Comparison of ENCODE assay signal across 10 cellular contexts in the genomic region with DNA sequence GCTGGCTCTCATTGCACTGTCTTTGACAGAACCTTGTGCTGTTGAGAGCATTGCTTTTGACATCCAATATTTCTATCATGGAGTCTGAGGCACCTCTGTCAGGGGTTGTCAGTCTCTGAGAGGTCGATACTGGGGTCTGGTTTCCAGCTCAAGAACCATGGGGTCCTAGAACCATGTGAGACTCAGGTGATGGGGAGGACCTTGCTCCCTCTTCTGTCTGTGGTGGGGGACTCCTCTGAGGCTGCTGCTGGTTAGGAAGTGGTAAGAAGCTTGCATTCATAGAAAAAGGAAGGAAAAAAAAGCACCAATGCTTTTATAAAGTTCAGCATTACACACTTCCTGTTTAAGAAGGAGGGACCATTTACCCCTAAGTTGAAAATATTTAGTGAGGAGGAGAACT.
DNase-seq lines count a peak whose midpoint lies in the region; ATAC-seq lines count a peak whose summit lies in the region.
"Had no signal": no experiment of that assay in that cellular context is flagged by ENCODE, and none has a peak within 500 bp of the region (broad histone marks: within the 10 kb centered on the region; RNA-seq: fewer than 3 reads in every experiment).

No MANE protein-coding gene starts in this region.

- H3K9me3 Mint-ChIP-seq in activated naive CD8-positive, alpha-beta T cell treated with anti-CD3 and anti-CD28 coated beads, Interleukin-2, amount 50 U/mL, for 24 hours, result peaks cover 10% of the 10 kb centered on the region
- H3K9me3 Mint-ChIP-seq in stimulated activated naive CD8-positive, alpha-beta T cell treated with anti-CD3 and anti-CD28 coated beads, Interleukin-15, Interleukin-2, amounts not matched to agents 100 ng/mL and 50 ng/mL, for 24 hours, result peaks cover 15% of the 10 kb centered on the region

- peak overlapping the region; percentile 45 for H3K4me3 Mint-ChIP-seq in activated naive CD8-positive, alpha-beta T cell treated with anti-CD3 and anti-CD28 coated beads, Interleukin-2, amount 50 U/mL, for 24 hours
- peak overlapping the region; percentile 51 for H3K4me3 Mint-ChIP-seq in stimulated activated naive CD8-positive, alpha-beta T cell treated with anti-CD3 and anti-CD28 coated beads, Interleukin-15, Interleukin-2, amounts not matched to agents 100 ng/mL and 50 ng/mL, for 24 hours

- intact Hi-C loops in Right ventricle myocardium superior (cut with DNase I), result no loop called here
- intact Hi-C loops in Right ventricle myocardium inferior (cut with DNase I), result no loop called here

- no peak for DNase-seq in Right ventricle myocardium superior
- no peak for DNase-seq in Right ventricle myocardium inferior (ENCODE audit: missing footprints)
- DNase-seq in T-helper 2 cell, result peak in 4 of 5 experiments; percentile 12 to 86 (median 68)
- DNase-seq in activated naive CD8-positive, alpha-beta T cell treated with anti-CD3 and anti-CD28 coated beads, Interleukin-2, amount 50 U/mL, for 24 hours, result no peak
- no peak for DNase-seq in NCI-H524 treated with DMSO at 0.1 percent for 48 hours (lab: John Stamatoyannopoulos, UW)
- DNase-seq in RPMI8226, result no peak
- DNase-seq: foreskin fibroblast, NCI-H524 had no signal

- H3K27me3 Mint-ChIP-seq in activated naive CD8-positive, alpha-beta T cell treated with anti-CD3 and anti-CD28 coated beads, Interleukin-2, amount 50 U/mL, for 24 hours, result no peaks in the 10 kb centered on the region
- H3K27me3 Mint-ChIP-seq in stimulated activated naive CD8-positive, alpha-beta T cell treated with anti-CD3 and anti-CD28 coated beads, Interleukin-15, Interleukin-2, amounts not matched to agents 100 ng/mL and 50 ng/mL, for 24 hours, result no peaks in the 10 kb centered on the region

- H3K36me3 Mint-ChIP-seq in activated naive CD8-positive, alpha-beta T cell treated with anti-CD3 and anti-CD28 coated beads, Interleukin-2, amount 50 U/mL, for 24 hours (ENCODE audit: low read depth), result peaks cover 9% of the 10 kb centered on the region
- H3K36me3 Mint-ChIP-seq in stimulated activated naive CD8-positive, alpha-beta T cell treated with anti-CD3 and anti-CD28 coated beads, Interleukin-15, Interleukin-2, amounts not matched to agents 100 ng/mL and 50 ng/mL, for 24 hours (ENCODE audit: low read depth), result peaks cover 11% of the 10 kb centered on the region

- peak overlapping the region; percentile 78 for H3K27ac Mint-ChIP-seq in activated naive CD8-positive, alpha-beta T cell treated with anti-CD3 and anti-CD28 coated beads, Interleukin-2, amount 50 U/mL, for 24 hours
- H3K27ac Mint-ChIP-seq in stimulated activated naive CD8-positive, alpha-beta T cell treated with anti-CD3 and anti-CD28 coated beads, Interleukin-15, Interleukin-2, amounts not matched to agents 100 ng/mL and 50 ng/mL, for 24 hours, result peak overlapping the region; percentile 87

- ATAC-seq in Right ventricle myocardium superior (ENCODE audit: poor library complexity), result peak; percentile 36
- ATAC-seq in Right ventricle myocardium inferior, result no peak
- peak; percentile 53 for ATAC-seq in activated naive CD8-positive, alpha-beta T cell treated with anti-CD3 and anti-CD28 coated beads, Interleukin-2, amount 50 U/mL, for 24 hours
- no peak for ATAC-seq in HG03571 (IDR thresholded peaks at IDR 0.05; ENCODE audit: unreplicated experiment)

- peaks cover 74% of the 10 kb centered on the region for H3K4me1 Mint-ChIP-seq in activated naive CD8-positive, alpha-beta T cell treated with anti-CD3 and anti-CD28 coated beads, Interleukin-2, amount 50 U/mL, for 24 hours
- peaks cover 94% of the 10 kb centered on the region for H3K4me1 Mint-ChIP-seq in stimulated activated naive CD8-positive, alpha-beta T cell treated with anti-CD3 and anti-CD28 coated beads, Interleukin-15, Interleukin-2, amounts not matched to agents 100 ng/mL and 50 ng/mL, for 24 hours (ENCODE audit: low read depth)

Comparison
In these comparisons a context has a peak if more than half of its experiments do, and no peak if none do; other contexts are left out.
1. ATAC-seq: peak in Right ventricle myocardium superior (single experiment) and activated naive CD8-positive, alpha-beta T cell treated with anti-CD3 and anti-CD28 coated beads, Interleukin-2, amount 50 U/mL, for 24 hours (single experiment); none in Right ventricle myocardium inferior (single experiment) and HG03571 (single experiment).
2. DNase-seq: peak in T-helper 2 cell (4 of 5); none in Right ventricle myocardium superior (single experiment), Right ventricle myocardium inferior (single experiment), activated naive CD8-positive, alpha-beta T cell treated with anti-CD3 and anti-CD28 coated beads, Interleukin-2, amount 50 U/mL, for 24 hours (single experiment), NCI-H524 treated with DMSO at 0.1 percent for 48 hours (single experiment) and RPMI8226 (single experiment).